ENCODE assay signal across 20 cellular contexts in the genomic region with DNA sequence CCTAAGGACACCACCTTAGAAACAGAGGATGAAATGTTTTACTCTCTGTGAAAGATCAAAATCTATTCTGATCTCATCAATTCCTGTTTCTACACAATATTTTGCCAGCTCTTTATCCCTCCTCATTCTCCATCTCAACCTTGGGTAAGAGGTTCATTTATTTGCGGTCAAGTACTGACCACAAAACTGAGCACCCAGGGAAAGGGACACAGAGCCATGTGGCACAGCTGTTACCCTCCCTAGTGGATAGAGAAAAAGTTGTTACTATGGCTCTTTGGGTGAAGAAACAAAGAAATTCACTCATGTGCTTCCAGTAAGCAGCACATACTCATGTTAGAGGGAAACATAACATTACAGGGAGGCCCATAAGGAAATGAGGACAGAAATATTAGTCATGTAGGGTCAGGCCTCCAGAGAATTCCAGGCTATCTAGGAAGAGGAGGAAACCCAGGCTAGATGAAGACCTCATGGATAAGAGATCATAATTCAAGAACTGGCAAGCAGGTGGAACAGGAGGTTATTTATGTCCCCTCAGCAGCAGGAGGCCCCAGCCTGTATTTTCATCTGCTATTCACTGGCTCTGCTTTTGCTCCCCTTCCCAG.
A peak's percentile ranks its signal among the peaks of the same experiment; 100 is the strongest.
DNase-seq lines count a peak whose midpoint lies in the region; ATAC-seq and TF ChIP-seq lines count a peak whose summit lies in the region.
"Had no signal": no experiment of that assay in that cellular context is flagged by ENCODE, and none has a peak within 500 bp of the region (broad histone marks: within the 10 kb centered on the region; RNA-seq: fewer than 3 reads in every experiment).

No MANE protein-coding gene starts in this region.

- H2BK120ac ChIP-seq in IMR-90 (ENCODE audit: low read depth, low read length), result no peak overlapping the region

- no peaks in the 10 kb centered on the region for H3K79me1 ChIP-seq in IMR-90 (ENCODE audit: low read depth in 1 of 2, low read length in 2 of 2)

- intact Hi-C loops in IMR-90 (cut with micrococcal nuclease), result no loop called here

- no peak overlapping the region for H2AK9ac ChIP-seq in IMR-90 (replicated peaks; ENCODE audit: low read depth, low read length, poor library complexity)

- peaks cover 2% of the 10 kb centered on the region; the same call in 1 of the 2 replicates for H3K4me1 ChIP-seq in IMR-90 (ENCODE audit: control insufficient read depth, insufficient read depth, low read length)
- H3K4me1 ChIP-seq: adrenal gland, foreskin keratinocyte, left lung had no signal

- H3K9me3 ChIP-seq in IMR-90 (ENCODE audit: control insufficient read depth, insufficient read depth, low read length), result no peaks in the 10 kb centered on the region
- H3K9me3 ChIP-seq: adrenal gland, left lung had no signal

- no peak overlapping the region for H3K4ac ChIP-seq in IMR-90 (ENCODE audit: low read depth, low read length)

- TF ChIP-seq CTCF in AG10803 (conservative IDR thresholded peaks at IDR 0.05; ENCODE audit: low read length), result no peak
- TF ChIP-seq CTCF in IMR-90 (conservative IDR thresholded peaks at IDR 0.05; ENCODE audit: low read depth, low read length), result no peak

- TF ChIP-seq POLR2A in IMR-90 (IDR thresholded peaks at IDR 0.05; ENCODE audit: low read depth, low read length), result no peak

- WGBS in IMR-90 (ENCODE audit: extremely low coverage in 2 of 2, insufficient read length in 1 of 2), 2 experiments, result no CpG with 5 or more reads among the region's 1 CpG

- no peak overlapping the region for H2BK15ac ChIP-seq in IMR-90 (ENCODE audit: low read depth, low read length)

- no peak overlapping the region for H3K4me2 ChIP-seq in IMR-90 (ENCODE audit: low read depth, low read length)

- in situ Hi-C loops in IMR-90 (cut with MboI; ENCODE audit: low sequenced_read_pairs), result no loop called here

- no peak overlapping the region for H2BK20ac ChIP-seq in IMR-90 (ENCODE audit: low read depth, low read length)

- no peak overlapping the region for H2AFZ ChIP-seq in IMR-90 (replicated peaks; ENCODE audit: low read length, poor library complexity)

- H3K36me3 ChIP-seq in IMR-90 (ENCODE audit: control insufficient read depth, insufficient read depth, low read length), result no peaks in the 10 kb centered on the region
- H3K36me3 ChIP-seq: adrenal gland, left lung had no signal

- no peaks in the 10 kb centered on the region for H4K20me1 ChIP-seq in IMR-90 (ENCODE audit: insufficient read depth, low read length)

- no peak for TF ChIP-seq RAD21 in IMR-90 (IDR thresholded peaks at IDR 0.05; ENCODE audit: low read length)

- H3K18ac ChIP-seq in IMR-90 (ENCODE audit: low read depth, low read length), result no peak overlapping the region

- H3K14ac ChIP-seq in IMR-90 (replicated peaks; ENCODE audit: low read depth, low read length), result no peak overlapping the region

- H3K27me3 ChIP-seq in IMR-90 (ENCODE audit: control insufficient read depth, insufficient read depth, low read length), result no peaks in the 10 kb centered on the region
- H3K27me3 ChIP-seq: adrenal gland, foreskin keratinocyte, left lung had no signal

- no peak overlapping the region for H4K91ac ChIP-seq in IMR-90 (ENCODE audit: insufficient read depth, low read depth, low read length)

- no peak overlapping the region for H3K4me3 ChIP-seq in AG10803 (ENCODE audit: low read length)
- no peak overlapping the region for H3K4me3 ChIP-seq in IMR-90 (ENCODE audit: insufficient read depth, low read depth, low read length)
- H3K4me3 ChIP-seq: adrenal gland, GM12878, left lung, SK-N-MC had no signal

- dilution Hi-C loops in IMR-90 (cut with HindIII; ENCODE audit: low sequenced_read_pairs, unreplicated experiment), result no loop called here

- peak; percentile 26 for DNase-seq in AG10803 (ENCODE audit: low read depth)
- peak; percentile 49 for DNase-seq in IMR-90
- DNase-seq in dermis blood vessel endothelial cell, result peak; percentile 80
- peak; percentile 35 to 81 for DNase-seq in lung microvascular endothelial cell (ENCODE audit: low read depth in 2 of 2)
- DNase-seq in T-helper 2 cell, result no peak
- DNase-seq in UCSD-AML1 (lab: John Stamatoyannopoulos, UW; ENCODE audit: unreplicated experiment), result no peak
- DNase-seq in COLO829 (ENCODE audit: low spot score), result no peak
- no peak for DNase-seq in COR-L47 (lab: John Stamatoyannopoulos, UW)
- DNase-seq: activated CD4-positive, alpha-beta T cell treated with anti-CD3 and anti-CD28 coated beads for 36 hours; adrenal gland; Calu3; effector memory CD8-positive, alpha-beta T cell; foreskin keratinocyte; left lung; NCI-H82; stimulated activated CD4-positive, alpha-beta T cell treated with anti-CD3 and anti-CD28 coated beads, Interleukin-1b, Interleukin-23, amount 100 ng/mL, for 48 hours; T1000 had no signal

- H4K8ac ChIP-seq in IMR-90 (ENCODE audit: low read depth in 2 of 2, low read length in 2 of 2), result no peak overlapping the region

- no peak overlapping the region for H3K23ac ChIP-seq in IMR-90 (ENCODE audit: low read depth, low read length)

- no peak overlapping the region for H3K27ac ChIP-seq in IMR-90 (ENCODE audit: insufficient read depth, low read length)
- H3K27ac ChIP-seq: adrenal gland, foreskin keratinocyte, left lung, SK-N-MC had no signal

- POLR2A ChIA-PET in IMR-90 (lab: Charles Lee; ENCODE audit: unreplicated experiment), result no interaction called here

- no peak overlapping the region for H2BK5ac ChIP-seq in IMR-90 (ENCODE audit: low read depth, low read length, poor library complexity, severe bottlenecking)

- CTCF ChIA-PET in IMR-90 (lab: Yijun Ruan, JAX), result interaction anchor here (0.6 kb wide), 1 partner anchor 471 kb away, joined by 3 read pairs; no protein-coding TSS in a partner anchor

- H4K5ac ChIP-seq in IMR-90 (ENCODE audit: low read depth, low read length), result no peak overlapping the region

- H3K9me1 ChIP-seq in IMR-90 (ENCODE audit: insufficient read depth, low read length), result no peaks in the 10 kb centered on the region; the same call in 1 of the 2 replicates

- ATAC-seq in IMR-90 (ENCODE audit: low read depth), result peak; percentile 67
- ATAC-seq: activated CD4-positive, alpha-beta T cell treated with anti-CD3 and anti-CD28 coated beads for 36 hours; effector memory CD8-positive, alpha-beta T cell; foreskin keratinocyte; GM12878; left lung; Panc1 had no signal

- no peak overlapping the region for H3K56ac ChIP-seq in IMR-90 (ENCODE audit: extremely low read depth, insufficient read depth, low read length)

- no peak overlapping the region for H2AK5ac ChIP-seq in IMR-90 (ENCODE audit: low read depth, low read length)

- BruUV-seq in IMR-90 (replicated peaks; lab: Mats Ljungman, UMichigan), result no TSS peak

- H3K9ac ChIP-seq in IMR-90 (ENCODE audit: low read depth, low read length), result no peak overlapping the region

TF ChIP-seq in IMR-90, 13 proteins besides CTCF, POLR2A, EP300 and RAD21:
- no peak for TF ChIP-seq RCOR1 (IDR thresholded peaks at IDR 0.05; ENCODE audit: insufficient replicate concordance, low read length)
- TF ChIP-seq FOS (IDR thresholded peaks at IDR 0.05; ENCODE audit: low read depth, low read length), result no peak
- no peak for TF ChIP-seq BHLHE40 (IDR thresholded peaks at IDR 0.05; ENCODE audit: low read depth, low read length)
- no peak for TF ChIP-seq RFX5 (IDR thresholded peaks at IDR 0.05; ENCODE audit: low read depth, low read length)
- TF ChIP-seq, protein P1, sequence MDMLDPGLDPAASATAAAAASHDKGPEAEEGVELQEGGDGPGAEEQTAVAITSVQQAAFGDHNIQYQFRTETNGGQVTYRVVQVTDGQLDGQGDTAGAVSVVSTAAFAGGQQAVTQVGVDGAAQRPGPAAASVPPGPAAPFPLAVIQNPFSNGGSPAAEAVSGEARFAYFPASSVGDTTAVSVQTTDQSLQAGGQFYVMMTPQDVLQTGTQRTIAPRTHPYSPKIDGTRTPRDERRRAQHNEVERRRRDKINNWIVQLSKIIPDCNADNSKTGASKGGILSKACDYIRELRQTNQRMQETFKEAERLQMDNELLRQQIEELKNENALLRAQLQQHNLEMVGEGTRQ (IDR thresholded peaks at IDR 0.05; ENCODE audit: low read depth, low read length), result no peak
- TF ChIP-seq MAZ (IDR thresholded peaks at IDR 0.05; ENCODE audit: borderline replicate concordance, low read depth, low read length), result no peak
- no peak for TF ChIP-seq MXI1 (IDR thresholded peaks at IDR 0.05; ENCODE audit: borderline replicate concordance, low read depth, low read length)
- TF ChIP-seq, protein P2, sequence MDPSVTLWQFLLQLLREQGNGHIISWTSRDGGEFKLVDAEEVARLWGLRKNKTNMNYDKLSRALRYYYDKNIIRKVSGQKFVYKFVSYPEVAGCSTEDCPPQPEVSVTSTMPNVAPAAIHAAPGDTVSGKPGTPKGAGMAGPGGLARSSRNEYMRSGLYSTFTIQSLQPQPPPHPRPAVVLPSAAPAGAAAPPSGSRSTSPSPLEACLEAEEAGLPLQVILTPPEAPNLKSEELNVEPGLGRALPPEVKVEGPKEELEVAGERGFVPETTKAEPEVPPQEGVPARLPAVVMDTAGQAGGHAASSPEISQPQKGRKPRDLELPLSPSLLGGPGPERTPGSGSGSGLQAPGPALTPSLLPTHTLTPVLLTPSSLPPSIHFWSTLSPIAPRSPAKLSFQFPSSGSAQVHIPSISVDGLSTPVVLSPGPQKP (IDR thresholded peaks at IDR 0.05; ENCODE audit: borderline replicate concordance, low read depth, low read length), result no peak
- no peak for TF ChIP-seq MAFK (IDR thresholded peaks at IDR 0.05; ENCODE audit: low read depth, low read length)
- no peak for TF ChIP-seq NFE2L2 (IDR thresholded peaks at IDR 0.05; ENCODE audit: low read depth, low read length)
- TF ChIP-seq SMC3 (IDR thresholded peaks at IDR 0.05; ENCODE audit: low read depth, low read length), result no peak
- TF ChIP-seq CEBPB (IDR thresholded peaks at IDR 0.05; ENCODE audit: low read depth, low read length), result no peak
- no peak for TF ChIP-seq CHD1 (IDR thresholded peaks at IDR 0.05; ENCODE audit: low read depth, low read length)

Comparison
In these comparisons a context has a peak if more than half of its experiments do, and no peak if none do; other contexts are left out.
1. DNase-seq: peak in AG10803 (single experiment), IMR-90 (single experiment), dermis blood vessel endothelial cell (single experiment) and lung microvascular endothelial cell (2 of 2); none in T-helper 2 cell (0 of 5), UCSD-AML1 (single experiment), COLO829 (single experiment) and COR-L47 (single experiment).